Comparison of ENCODE assay signal across 24 cellular contexts in genomic region chr1:161285519-161285918, GRCh38. TPM values are rescaled to one million over a fixed set of nuclear protein-coding genes. Genes with fewer than 3 reads are reported as not detected.
A peak's percentile ranks its signal among the peaks of the same experiment; 100 is the strongest.
DNase-seq lines count a peak whose midpoint lies in the region; ATAC-seq, FAIRE-seq and TF ChIP-seq lines count a peak whose summit lies in the region.
"Had no signal": no experiment of that assay in that cellular context is flagged by ENCODE, and none has a peak within 500 bp of the region (broad histone marks: within the 10 kb centered on the region; RNA-seq: fewer than 3 reads in every experiment).

No MANE protein-coding gene starts in this region.

- H3K36me3 Mint-ChIP-seq in astrocyte (ENCODE audit: low read depth, unreplicated experiment), result peaks cover 6% of the 10 kb centered on the region
- no peaks in the 10 kb centered on the region for H3K36me3 Mint-ChIP-seq in MCF 10A (ENCODE audit: insufficient read depth, unreplicated experiment)

- no peak for FAIRE-seq in astrocyte (lab: Jason Lieb, UNC)
- FAIRE-seq: A204.1, RCC 7860 had no signal

- CTCF ChIA-PET in HEK293 (lab: Yijun Ruan, JAX) (no interaction called here), MCF 10A (lab: Yijun Ruan, JAX) (interaction anchor here (0.6 to 3.5 kb wide), 6 partner anchors 36 to 1393 kb away, joined by 3 to 34 read pairs (median 8); partner anchors contain the start of gene TOMM40L)

- H3K27me3 ChIP-seq in astrocyte (ENCODE audit: insufficient read depth, low read length), result peaks cover 27% of the 10 kb centered on the region
- peaks cover 11% of the 10 kb centered on the region; the same call in 1 of the 2 replicates for H3K27me3 ChIP-seq in iPS-20b (ENCODE audit: insufficient read depth, low read length)
- H3K27me3 ChIP-seq: BLaER1 had no signal

- H2AFZ ChIP-seq in astrocyte (ENCODE audit: low read depth, low read length), result no peak overlapping the region

- H4K20me1 ChIP-seq in astrocyte (ENCODE audit: insufficient read depth, low read length), result no peaks in the 10 kb centered on the region
- H4K20me1 ChIP-seq: BLaER1 had no signal

- intact Hi-C loops in MCF 10A (cut with micrococcal nuclease), result no loop called here

- H3K27ac Mint-ChIP-seq in astrocyte (ENCODE audit: unreplicated experiment) (peak overlapping the region; percentile 31), MCF 10A (ENCODE audit: low read depth, unreplicated experiment) (no peak overlapping the region)
- H3K27ac Mint-ChIP-seq: CD4-positive, CD25-positive, alpha-beta regulatory T cell had no signal

- H3K27ac ChIP-seq in HEK293 (ENCODE audit: extremely low read depth, low read depth, low read length) (no peak overlapping the region), astrocyte (ENCODE audit: low read depth, low read length) (no peak overlapping the region), iPS-20b (ENCODE audit: low read length) (no peak overlapping the region)
- H3K27ac ChIP-seq: BLaER1 had no signal

- H3K9me3 ChIP-seq in HEK293 (ENCODE audit: control insufficient read depth, insufficient read depth, low read depth, low read length) (no peaks in the 10 kb centered on the region), astrocyte (ENCODE audit: insufficient read depth, low read depth, low read length) (no peaks in the 10 kb centered on the region), iPS-20b (ENCODE audit: insufficient read depth, low read depth, low read length) (no peaks in the 10 kb centered on the region)
- H3K9me3 ChIP-seq: BLaER1, SK-N-SH had no signal

- H3K4me2 ChIP-seq in astrocyte (ENCODE audit: low read length), result no peak overlapping the region
- H3K4me2 ChIP-seq: BLaER1, SK-N-SH had no signal

- no peaks in the 10 kb centered on the region for H3K4me1 Mint-ChIP-seq in astrocyte (ENCODE audit: low read depth, unreplicated experiment)
- no peaks in the 10 kb centered on the region for H3K4me1 Mint-ChIP-seq in MCF 10A (ENCODE audit: insufficient read depth, unreplicated experiment)

- peaks cover 5% of the 10 kb centered on the region for H3K9me3 Mint-ChIP-seq in astrocyte (ENCODE audit: unreplicated experiment)
- no peaks in the 10 kb centered on the region for H3K9me3 Mint-ChIP-seq in MCF 10A (ENCODE audit: unreplicated experiment)

- H3K27me3 Mint-ChIP-seq in astrocyte (ENCODE audit: low read depth, unreplicated experiment), result peaks cover 31% of the 10 kb centered on the region
- peaks cover 66% of the 10 kb centered on the region for H3K27me3 Mint-ChIP-seq in MCF 10A (ENCODE audit: insufficient read depth, unreplicated experiment)

- H3K36me3 ChIP-seq in HEK293 (ENCODE audit: control insufficient read depth in 2 of 2, insufficient read depth in 1 of 2, low read length in 2 of 2), result no peaks in the 10 kb centered on the region
- H3K36me3 ChIP-seq in astrocyte (ENCODE audit: insufficient read depth, low read length), result no peaks in the 10 kb centered on the region
- H3K36me3 ChIP-seq in iPS-20b (ENCODE audit: insufficient read depth, low read depth, low read length), result no peaks in the 10 kb centered on the region
- H3K36me3 ChIP-seq: BLaER1 had no signal

- H3K4me3 ChIP-seq in HEK293 (ENCODE audit: low read depth, low read length) (no peak overlapping the region), astrocyte (ENCODE audit: insufficient read depth, low read depth, low read length) (no peak overlapping the region), iPS-20b (ENCODE audit: low read length) (no peak overlapping the region)
- H3K4me3 ChIP-seq: BLaER1 had no signal

- POLR2A ChIA-PET in HEK293 (lab: Yijun Ruan, JAX), result interaction anchor here (0.7 kb wide), 1 partner anchor 87 kb away, joined by 3 read pairs; the partner anchor contains the start of gene ADAMTS4
- POLR2A ChIA-PET in MCF 10A (lab: Yijun Ruan, JAX), result no interaction called here

- no peak for TF ChIP-seq CTCF in HEK293 (tag by site-specific recombination; IDR thresholded peaks at IDR 0.05)
- TF ChIP-seq CTCF in astrocyte (IDR thresholded peaks at IDR 0.05; ENCODE audit: insufficient read depth, low read depth, low read length), result no peak
- no peak for TF ChIP-seq CTCF in MCF 10A (IDR thresholded peaks at IDR 0.05; ENCODE audit: unreplicated experiment)

- H3K4me3 Mint-ChIP-seq in astrocyte (ENCODE audit: unreplicated experiment) (no peak overlapping the region), MCF 10A (ENCODE audit: unreplicated experiment) (no peak overlapping the region)
- H3K4me3 Mint-ChIP-seq: CD4-positive, CD25-positive, alpha-beta regulatory T cell had no signal

- no peaks in the 10 kb centered on the region for H3K4me1 ChIP-seq in HEK293 (ENCODE audit: control insufficient read depth, insufficient read depth, low read length)
- H3K4me1 ChIP-seq in astrocyte (ENCODE audit: insufficient read depth, low read length), result no peaks in the 10 kb centered on the region
- no peaks in the 10 kb centered on the region for H3K4me1 ChIP-seq in iPS-20b (ENCODE audit: insufficient read depth, low read length)
- H3K4me1 ChIP-seq: BLaER1 had no signal

- no TSS peak for BruUV-seq in MCF 10A (replicated peaks; lab: Mats Ljungman, UMichigan)

- ATAC-seq in HG02610 (IDR thresholded peaks at IDR 0.05; ENCODE audit: unreplicated experiment) (no peak), HG03025 (IDR thresholded peaks at IDR 0.05; ENCODE audit: low FRiP score, unreplicated experiment) (no peak)

- DNase-seq in ELF-1 (ENCODE audit: low read depth, low spot score) (peak; percentile 12), astrocyte (ENCODE audit: low read depth) (no peak), MCF 10A (ENCODE audit: unreplicated experiment) (no peak)
- no peak for DNase-seq in stimulated activated CD4-positive, alpha-beta T cell treated with anti-CD3 and anti-CD28 coated beads, Interleukin-12 subunit alpha, Interleukin-12 subunit beta, amount 100 ng/mL, for 4 hours
- DNase-seq: CD4-positive, CD25-positive, alpha-beta regulatory T cell; DMS153; KG1; MM.1S; NCI-H1694 treated with DMSO at 0.1 percent for 48 hours; NCI-H2081; NCI-H345; NCI-H524; NCI-H774; SK-N-SH; SW 1271 had no signal

- H3K9ac ChIP-seq in astrocyte (ENCODE audit: low read length), result no peak overlapping the region
- H3K9ac ChIP-seq in iPS-20b (ENCODE audit: low read depth, low read length), result peak overlapping the region; percentile 25; the same call in 1 of the 2 replicates
- H3K9ac ChIP-seq: BLaER1, SK-N-SH had no signal

- H3K79me2 ChIP-seq in astrocyte (ENCODE audit: insufficient read depth, low read length), result no peaks in the 10 kb centered on the region

TF ChIP-seq in HEK293, 187 proteins besides CTCF, POLR2A, EP300 and RAD21:
- TF ChIP-seq ZNF184 (tag by site-specific recombination; IDR thresholded peaks at IDR 0.05), result no peak
- TF ChIP-seq BCL6B (tag by site-specific recombination; IDR thresholded peaks at IDR 0.05), result no peak
- no peak for TF ChIP-seq ZNF555 (tag by site-specific recombination; conservative IDR thresholded peaks at IDR 0.05)
- TF ChIP-seq GLIS1 (tag by site-specific recombination; IDR thresholded peaks at IDR 0.05), result peak; percentile 61
- TF ChIP-seq MYNN (tag by site-specific recombination; IDR thresholded peaks at IDR 0.05; ENCODE audit: borderline replicate concordance), result no peak
- TF ChIP-seq ZFHX2 (tag by site-specific recombination; conservative IDR thresholded peaks at IDR 0.05), result peak; percentile 69
- TF ChIP-seq EGR2 (tag by site-specific recombination; IDR thresholded peaks at IDR 0.05; ENCODE audit: low read depth), result peak; percentile 72; the same call in 1 of the 2 replicates
- TF ChIP-seq ZNF501 (tag by site-specific recombination; IDR thresholded peaks at IDR 0.05), result no peak
- TF ChIP-seq ZIC2 (tag by site-specific recombination; IDR thresholded peaks at IDR 0.05), result peak; percentile 39; the same call in 1 of the 2 replicates
- no peak for TF ChIP-seq ZNF596 (tag by site-specific recombination; IDR thresholded peaks at IDR 0.05)
- TF ChIP-seq ZBTB10 (tag by site-specific recombination; IDR thresholded peaks at IDR 0.05), result no peak
- TF ChIP-seq ZNF654 (tag by site-specific recombination; IDR thresholded peaks at IDR 0.05; ENCODE audit: low read depth), result no peak

RNA-seq across cellular contexts. Expression of gene MPZ, which starts 24.2 kb away (rescaled TPM):
- 2.3 TPM in 2 replicates for total RNA-seq in astrocyte
- 0.29 and 0.37 TPM in 2 replicates for total RNA-seq in MCF 10A (2022)
- total RNA-seq: G401 had no signal

RNA-seq across cellular contexts. Expression of gene PCP4L1, which starts 27.0 kb away (rescaled TPM):
- total RNA-seq in astrocyte (0.26 TPM in 1 of 2 replicates, not detected in the other), MCF 10A (2022) (not detected in 2 replicates)
- total RNA-seq: CD4-positive, CD25-positive, alpha-beta regulatory T cell; G401; H4 had no signal

RNA-seq across cellular contexts. Expression of gene SDHC, which starts 28.7 kb away (rescaled TPM):
- total RNA-seq in astrocyte (176 and 181 TPM in 2 replicates), MCF 10A (2022) (204 and 224 TPM in 2 replicates)

RNA-seq across cellular contexts. Expression of gene NR1I3, which starts 47.5 kb away (rescaled TPM):
- total RNA-seq in astrocyte (not detected in 2 replicates), MCF 10A (2022) (not detected in 2 replicates)
- total RNA-seq: CD4-positive, CD25-positive, alpha-beta regulatory T cell; G401; H4 had no signal

RNA-seq across cellular contexts. Expression of gene TOMM40L, which starts 59.7 kb away (rescaled TPM):
- 12.0 and 12.3 TPM in 2 replicates for total RNA-seq in astrocyte
- 10.0 and 12.3 TPM in 2 replicates for total RNA-seq in MCF 10A (2022)
